In genomic region chr2:135798762-135799161, GRCh38 we compare ENCODE assay signal across 12 cellular contexts. TPM values are rescaled to one million over a fixed set of nuclear protein-coding genes. Genes with fewer than 3 reads are reported as not detected.
DNase-seq lines count a peak whose midpoint lies in the region; ATAC-seq and TF ChIP-seq lines count a peak whose summit lies in the region.
"Had no signal": no experiment of that assay in that cellular context is flagged by ENCODE, and none has a peak within 500 bp of the region (broad histone marks: within the 10 kb centered on the region; RNA-seq: fewer than 3 reads in every experiment).

No MANE protein-coding gene starts in this region.

- H3K79me2 ChIP-seq in OCI-LY7 (ENCODE audit: insufficient read depth, low read depth, low read length), result no peaks in the 10 kb centered on the region

- H3K27ac ChIP-seq in cardiac muscle cell, result no peak overlapping the region
- H3K27ac ChIP-seq in right cardiac atrium (ENCODE audit: low read length), result no peak overlapping the region
- no peak overlapping the region for H3K27ac ChIP-seq in OCI-LY7 (ENCODE audit: low read depth, low read length, poor library complexity, severe bottlenecking)
- H3K27ac ChIP-seq in epithelial cell of prostate, result peak overlapping the region; percentile 73
- H3K27ac ChIP-seq: upper lobe of right lung had no signal

- no peaks in the 10 kb centered on the region for H3K4me1 ChIP-seq in cardiac muscle cell (ENCODE audit: low read depth)
- H3K4me1 ChIP-seq in right cardiac atrium (ENCODE audit: control insufficient read depth, insufficient read depth, low read length), result no peaks in the 10 kb centered on the region
- peaks cover 9% of the 10 kb centered on the region for H3K4me1 ChIP-seq in OCI-LY7 (ENCODE audit: insufficient read depth, low read length, poor library complexity, severe bottlenecking)
- H3K4me1 ChIP-seq: upper lobe of right lung had no signal

- 23% methylated on average over 4 of the region's 4 CpGs for WGBS in right cardiac atrium

- H3K9me2 ChIP-seq in OCI-LY7 (ENCODE audit: insufficient read depth, low read length), result no peaks in the 10 kb centered on the region

- BruUV-seq in OCI-LY7 (replicated peaks; lab: Mats Ljungman, UMichigan), result no TSS peak

- no peaks in the 10 kb centered on the region for H3K9me3 ChIP-seq in cardiac muscle cell (ENCODE audit: low read depth)
- no peaks in the 10 kb centered on the region for H3K9me3 ChIP-seq in right cardiac atrium (ENCODE audit: control insufficient read depth, low read length)
- peaks cover 26% of the 10 kb centered on the region for H3K9me3 ChIP-seq in OCI-LY7 (ENCODE audit: low read length)
- H3K9me3 ChIP-seq: upper lobe of right lung had no signal

- TF ChIP-seq CTCF in cardiac muscle cell (IDR thresholded peaks at IDR 0.05; ENCODE audit: low read depth, low read length) (peak; percentile 16), OCI-LY7 (conservative IDR thresholded peaks at IDR 0.05; ENCODE audit: low read length) (peak; percentile 60)

- CTCF ChIA-PET in OCI-LY7 (lab: Charles Lee; ENCODE audit: unreplicated experiment), result no interaction called here

- H3K27me3 ChIP-seq in cardiac muscle cell (no peaks in the 10 kb centered on the region), right cardiac atrium (ENCODE audit: control insufficient read depth, insufficient read depth) (no peaks in the 10 kb centered on the region)
- H3K27me3 ChIP-seq: upper lobe of right lung had no signal

- 0 out of 2 replicates have a peak overlapping the region, but pooled peaks have one; percentile 35 for H2AFZ ChIP-seq in OCI-LY7 (ENCODE audit: low read length)

- no peaks in the 10 kb centered on the region for H4K20me1 ChIP-seq in OCI-LY7 (ENCODE audit: insufficient read depth, low read length)

- POLR2A ChIA-PET in OCI-LY7 (lab: Charles Lee), result interaction anchor here (1.4 kb wide), 1 partner anchor 38 kb away, joined by 3 read pairs; the partner anchor contains the start of gene LCT

- ATAC-seq in right cardiac atrium (no peak), esophagus mucosa (no peak)
- ATAC-seq: naive thymus-derived CD8-positive, alpha-beta T cell; upper lobe of right lung had no signal

- intact Hi-C loops in right cardiac atrium (cut with DNase I), result no loop called here
- intact Hi-C loops in OCI-LY7 (cut with micrococcal nuclease; ENCODE audit: unreplicated experiment), result loop anchor here (5.0 kb wide), 3 partner anchors 326 to 811 kb away; no protein-coding TSS in a partner anchor

- H3K4me2 ChIP-seq in OCI-LY7 (ENCODE audit: low read length), result no peak overlapping the region

- DNase-seq in cardiac muscle cell (ENCODE audit: low read depth in 1 of 2, low spot score in 1 of 2), result no peak
- DNase-seq in right cardiac atrium, result no peak
- DNase-seq in OCI-LY7 (ENCODE audit: low spot score), result peak; percentile 39
- no peak for DNase-seq in epithelial cell of prostate (ENCODE audit: low read depth, low spot score)
- peak; percentile 4 for DNase-seq in renal cortical epithelial cell (ENCODE audit: low read depth)
- DNase-seq in cerebellar cortex (ENCODE audit: low spot score), result no peak
- DNase-seq in central memory CD4-positive, alpha-beta T cell, result no peak
- DNase-seq: immature natural killer cell; naive thymus-derived CD8-positive, alpha-beta T cell; NCI-H2029; upper lobe of right lung had no signal

- H3K36me3 ChIP-seq in cardiac muscle cell, result no peaks in the 10 kb centered on the region
- no peaks in the 10 kb centered on the region for H3K36me3 ChIP-seq in OCI-LY7 (ENCODE audit: insufficient read depth, low read length)
- H3K36me3 ChIP-seq: upper lobe of right lung had no signal

- H3K4me3 ChIP-seq in cardiac muscle cell, result no peak overlapping the region
- H3K4me3 ChIP-seq in right cardiac atrium (ENCODE audit: low read length), result no peak overlapping the region
- no peak overlapping the region for H3K4me3 ChIP-seq in OCI-LY7 (ENCODE audit: low read depth, low read length, poor library complexity, severe bottlenecking)
- H3K4me3 ChIP-seq: upper lobe of right lung had no signal

RNA-seq across cellular contexts. Expression of gene LCT, which starts 38.2 kb away (rescaled TPM):
- total RNA-seq in cardiac muscle cell (0.03 TPM in 1 of 2 replicates, not detected in the other), right cardiac atrium (not detected), OCI-LY7 (2022) (0.09 and 0.15 TPM in 2 replicates), renal cortical epithelial cell (not detected in 2 replicates), esophagus mucosa (not detected)
- polyA plus RNA-seq in cardiac muscle cell (0.10 TPM in 1 of 2 replicates, not detected in the other), right cardiac atrium (not detected)
- total RNA-seq in OCI-LY7 (2014; rRNA removed; shearing (Covaris generic)), result 0.18 and 0.54 TPM in 2 replicates
- total RNA-seq: upper lobe of right lung had no signal
- polyA plus RNA-seq: immature natural killer cell; naive thymus-derived CD8-positive, alpha-beta T cell had no signal

RNA-seq across cellular contexts. Expression of gene UBXN4, which starts 57.1 kb away (rescaled TPM):
- total RNA-seq in cardiac muscle cell (31.3 and 35.5 TPM in 2 replicates), right cardiac atrium (10 to 100 TPM; 57.0 to 82.7 (median 59.9) TPM), OCI-LY7 (2022) (88.2 and 105 TPM in 2 replicates), renal cortical epithelial cell (63.0 and 133 TPM in 2 replicates), esophagus mucosa (52.4 TPM)
- polyA plus RNA-seq in cardiac muscle cell (193 and 211 TPM in 2 replicates), right cardiac atrium (38.6 TPM)
- 48.4 and 55.4 TPM in 2 replicates for total RNA-seq in OCI-LY7 (2014; rRNA removed; shearing (Covaris generic))

Comparison
In these comparisons a context has a peak if more than half of its experiments do, and no peak if none do; other contexts are left out.
1. DNase-seq: peak in OCI-LY7 (single experiment) and renal cortical epithelial cell (single experiment); none in cardiac muscle cell (0 of 2), right cardiac atrium (0 of 3), epithelial cell of prostate (single experiment), cerebellar cortex (single experiment) and central memory CD4-positive, alpha-beta T cell (single experiment).